In genomic region chr7:123099712-123100111, GRCh38 we compare ENCODE assay signal across 9 cellular contexts.
"Had no signal": no experiment of that assay in that cellular context is flagged by ENCODE, and none has a peak within 500 bp of the region (broad histone marks: within the 10 kb centered on the region; RNA-seq: fewer than 3 reads in every experiment).

No MANE protein-coding gene starts in this region.

- ATAC-seq: GM23338, HCT116 had no signal

- H3K36me3 ChIP-seq: HAP-1 had no signal

- H3K4me2 ChIP-seq: GM23338 had no signal

- H3K4me1 ChIP-seq: HAP-1 had no signal

- H3K9me3 ChIP-seq: HAP-1 had no signal

- H3K4me3 Mint-ChIP-seq: GM23338, H9, HFFc6 had no signal

- H2AFZ ChIP-seq: GM23248, GM23338 had no signal

- H3K27ac Mint-ChIP-seq: GM23338, H9, HFFc6 had no signal

- H3K4me3 ChIP-seq: GM23248, GM23338, HAP-1 had no signal

- H3K9ac ChIP-seq: GM23248 had no signal

- DNase-seq: GM23248, GOT3, H7, H9, HCEC 1CT, HFFc6 had no signal

- H3K27ac ChIP-seq: GM23248 had no signal

- H3K4me1 Mint-ChIP-seq: GM23338, H9 had no signal
